ENCODE assay signal across 8 cellular contexts in genomic region chr11:65013130-65013691, GRCh38. TPM values are rescaled to one million over a fixed set of nuclear protein-coding genes. Genes with fewer than 3 reads are reported as not detected.
DNase-seq lines count a peak whose midpoint lies in the region; ATAC-seq and TF ChIP-seq lines count a peak whose summit lies in the region.

No MANE protein-coding gene starts in this region.

- H3K27ac ChIP-seq in ACC112 (ENCODE audit: low read depth, low read length) (peak overlapping the region; percentile 90), left lung (peak overlapping the region; percentile 99 to 100)

- H2AFZ ChIP-seq in ACC112 (ENCODE audit: low read length, unreplicated experiment): peak overlapping the region; percentile 99

- POLR2A ChIA-PET in activated B cell treated with CpG ODN at 0.5 μM for 24 hours (lab: Charles Lee): interaction anchor here (0.7 to 2.4 kb wide), 15 partner anchors 14 to 602 kb away, joined by 3 to 13 read pairs (median 4); partner anchors contain the start of genes ATG2A, BATF2, MAJIN and PCNX3

- intact Hi-C loops in activated B cell treated with CpG ODN at 0.5 μM for 24 hours (cut with micrococcal nuclease) (loop anchor here (1.0 to 5.0 kb wide), 10 partner anchors 41 to 319 kb away; partner anchors contain the start of genes ATG2A, CAPN1, DPF2 and MAJIN), left lung (cut with DNase I) (no loop called here)

- DNase-seq in activated B cell treated with CpG ODN at 0.5 μM for 24 hours: no peak
- DNase-seq in choroid plexus epithelial cell (ENCODE audit: low read depth): peak; percentile 90
- DNase-seq in left lung: peak; percentile 94 to 97
- peak; percentile 94 for DNase-seq in stimulated activated CD4-positive, alpha-beta T cell treated with anti-CD3 and anti-CD28 coated beads, Interleukin-4, amount 100 ng/mL, for 24 hours

- H3K27me3 ChIP-seq in ACC112 (ENCODE audit: insufficient read depth, low read length) (no peaks in the 10 kb centered on the region), left lung (no peaks in the 10 kb centered on the region)

- peak overlapping the region; percentile 96 for H3K27ac Mint-ChIP-seq in activated B cell treated with CpG ODN at 0.5 μM for 24 hours

- CTCF ChIA-PET in activated B cell treated with CpG ODN at 0.5 μM for 24 hours (lab: Charles Lee): interaction anchor here (0.6 to 2.8 kb wide), 17 partner anchors 9 to 377 kb away, joined by 3 to 15 read pairs (median 3); partner anchors contain the start of genes ATG2A, BATF2, CDC42BPG and CDCA5

- no peaks in the 10 kb centered on the region for H3K9me3 Mint-ChIP-seq in activated B cell treated with CpG ODN at 0.5 μM for 24 hours

- H3K36me3 Mint-ChIP-seq in activated B cell treated with CpG ODN at 0.5 μM for 24 hours (ENCODE audit: low read depth): peaks cover 15% of the 10 kb centered on the region

- H3K27me3 Mint-ChIP-seq in activated B cell treated with CpG ODN at 0.5 μM for 24 hours: no peaks in the 10 kb centered on the region

- H3K4me1 Mint-ChIP-seq in activated B cell treated with CpG ODN at 0.5 μM for 24 hours: peaks cover 26% of the 10 kb centered on the region

- ATAC-seq in GM18519 (IDR thresholded peaks at IDR 0.05; ENCODE audit: low FRiP score, unreplicated experiment): peak; percentile 32
- no peak for ATAC-seq in activated B cell treated with CpG ODN at 0.5 μM for 24 hours (ENCODE audit: low read depth)
- peak; percentile 93 for ATAC-seq in left lung
- no peak for ATAC-seq in HG03521 (IDR thresholded peaks at IDR 0.05; ENCODE audit: unreplicated experiment)

- no peaks in the 10 kb centered on the region for H3K9me3 ChIP-seq in left lung

- H3K36me3 ChIP-seq in ACC112 (ENCODE audit: insufficient read depth, low read length): 0 out of 2 replicates have a peak, but pooled peaks cover 4% of the 10 kb centered on the region
- H3K36me3 ChIP-seq in left lung: peaks cover 0 to 5% of the 10 kb centered on the region in 2 donors

- H3K4me3 ChIP-seq in ACC112 (ENCODE audit: low read depth, low read length) (peak overlapping the region; percentile 97), choroid plexus epithelial cell (ENCODE audit: low read depth, low read length) (peak overlapping the region; percentile 84), left lung (peak overlapping the region; percentile 70 to 91)

- peak; percentile 58; the same call in 1 of the 2 replicates for TF ChIP-seq CTCF in LNCAP (IDR thresholded peaks at IDR 0.05)
- TF ChIP-seq CTCF in activated B cell treated with CpG ODN at 0.5 μM for 24 hours (IDR thresholded peaks at IDR 0.05): no peak
- peak; percentile 85 for TF ChIP-seq CTCF in choroid plexus epithelial cell (conservative IDR thresholded peaks at IDR 0.05; ENCODE audit: low read depth, low read length)
- peak in 1 of 2 donors; percentile 84 for TF ChIP-seq CTCF in left lung (IDR thresholded peaks at IDR 0.05)

- H3K4me3 Mint-ChIP-seq in activated B cell treated with CpG ODN at 0.5 μM for 24 hours: peak overlapping the region; percentile 90

- peaks cover 2% of the 10 kb centered on the region for H3K79me2 ChIP-seq in ACC112 (ENCODE audit: control insufficient read depth, insufficient read depth, low read length, unreplicated experiment)

- peaks cover 7% of the 10 kb centered on the region for H3K4me1 ChIP-seq in ACC112 (ENCODE audit: control insufficient read depth, insufficient read depth, low read length, unreplicated experiment)
- peaks cover 7 to 30% of the 10 kb centered on the region in 2 donors for H3K4me1 ChIP-seq in left lung

RNA-seq across cellular contexts. Expression of gene ARL2, which starts 0.7 kb away (rescaled TPM):
- 65.6 and 79.4 TPM in 2 replicates for total RNA-seq in activated B cell treated with CpG ODN at 0.5 μM for 24 hours
- 10 to 100 TPM; 85.3 to 89.9 TPM for total RNA-seq in left lung

RNA-seq across cellular contexts. Expression of gene SNX15, which starts 14.0 kb away (rescaled TPM):
- 17.3 and 19.3 TPM in 2 replicates for total RNA-seq in activated B cell treated with CpG ODN at 0.5 μM for 24 hours
- 10 to 100 TPM; 22.6 to 27.4 TPM for total RNA-seq in left lung

RNA-seq across cellular contexts. Expression of gene BATF2, which starts 16.4 kb away (rescaled TPM):
- total RNA-seq in activated B cell treated with CpG ODN at 0.5 μM for 24 hours: 0.07 and 0.24 TPM in 2 replicates
- 1 to 10 TPM; 3.2 to 8.1 TPM for total RNA-seq in left lung

RNA-seq across cellular contexts. Expression of gene SAC3D1, which starts 27.8 kb away (rescaled TPM):
- 3.8 and 5.4 TPM in 2 replicates for total RNA-seq in activated B cell treated with CpG ODN at 0.5 μM for 24 hours
- total RNA-seq in left lung: 10 to 100 TPM; 13.2 to 15.4 TPM

RNA-seq across cellular contexts. Expression of gene MAJIN, which starts 41.3 kb away (rescaled TPM):
- total RNA-seq in activated B cell treated with CpG ODN at 0.5 μM for 24 hours (0.20 and 1.5 TPM in 2 replicates), left lung (not detected)

Comparison
In these comparisons a context has a peak if more than half of its experiments do, and no peak if none do; other contexts are left out.
1. ATAC-seq: peak in GM18519 (single experiment) and left lung (single experiment); none in activated B cell treated with CpG ODN at 0.5 μM for 24 hours (single experiment) and HG03521 (single experiment).
2. Peak in every context shown above with its lines, with median percentiles within 50 percentile points of each other: H3K4me3 ChIP-seq.